15 cellular contexts compared by ENCODE assay signal in genomic region chr3:15800780-15801179, GRCh38. TPM values are rescaled to one million over a fixed set of nuclear protein-coding genes. Genes with fewer than 3 reads are reported as not detected.
A peak's percentile ranks its signal among the peaks of the same experiment; 100 is the strongest.
DNase-seq lines count a peak whose midpoint lies in the region; ATAC-seq and TF ChIP-seq lines count a peak whose summit lies in the region.
"Had no signal": no experiment of that assay in that cellular context is flagged by ENCODE, and none has a peak within 500 bp of the region (broad histone marks: within the 10 kb centered on the region; RNA-seq: fewer than 3 reads in every experiment).

No MANE protein-coding gene starts in this region.

- H3K27me3 ChIP-seq in RWPE2 (ENCODE audit: insufficient read depth, poor library complexity, severe bottlenecking), result no peaks in the 10 kb centered on the region
- H3K27me3 ChIP-seq in subcutaneous abdominal adipose tissue (ENCODE audit: control insufficient read depth in 5 of 5, insufficient read depth in 4 of 5, low read length in 5 of 5), result no peaks in the 10 kb centered on the region
- H3K27me3 ChIP-seq: cardiac muscle cell, ovary, tibial nerve had no signal

- intact Hi-C loops in activated CD4-positive, alpha-beta T cell treated with anti-CD3 and anti-CD28 coated beads, Interleukin-2, amount 10 ng/mL, durations not matched to agents 24 days and 14 days (cut with micrococcal nuclease), result no loop called here
- intact Hi-C loops in activated CD4-positive, alpha-beta T cell treated with anti-CD3 and anti-CD28 coated beads for 36 hours (cut with DNase I, micrococcal nuclease), result no loop called here

- H3K27ac ChIP-seq in RWPE2 (ENCODE audit: poor library complexity, severe bottlenecking), result peak overlapping the region; percentile 14
- H3K27ac ChIP-seq in coronary artery, result peak overlapping the region; percentile 30 to 33
- H3K27ac ChIP-seq in subcutaneous abdominal adipose tissue (ENCODE audit: low read depth, low read length), result peak overlapping the region; percentile 47
- H3K27ac ChIP-seq: cardiac muscle cell, ovary had no signal

- TF ChIP-seq CTCF in RWPE2 (IDR thresholded peaks at IDR 0.05; ENCODE audit: poor library complexity, severe bottlenecking) (no peak), coronary artery (IDR thresholded peaks at IDR 0.05) (no peak)

- H3K9me3 Mint-ChIP-seq in activated CD4-positive, alpha-beta T cell treated with anti-CD3 and anti-CD28 coated beads, Interleukin-2, amount 10 ng/mL, durations not matched to agents 24 days and 14 days, result peaks cover 6% of the 10 kb centered on the region
- no peaks in the 10 kb centered on the region for H3K9me3 Mint-ChIP-seq in activated CD4-positive, alpha-beta T cell treated with anti-CD3 and anti-CD28 coated beads for 36 hours (ENCODE audit: low read depth)

- CTCF ChIA-PET in activated CD4-positive, alpha-beta T cell treated with anti-CD3 and anti-CD28 coated beads for 36 hours (lab: Charles Lee), result interaction anchor here (0.6 to 7.1 kb wide), 5 partner anchors 10 to 549 kb away, joined by 3 to 50 read pairs (median 4); no protein-coding TSS in a partner anchor

- H3K27ac Mint-ChIP-seq in activated CD4-positive, alpha-beta T cell treated with anti-CD3 and anti-CD28 coated beads, Interleukin-2, amount 10 ng/mL, durations not matched to agents 24 days and 14 days, result peak overlapping the region; percentile 77
- no peak overlapping the region for H3K27ac Mint-ChIP-seq in activated CD4-positive, alpha-beta T cell treated with anti-CD3 and anti-CD28 coated beads for 36 hours

- H3K27me3 Mint-ChIP-seq in activated CD4-positive, alpha-beta T cell treated with anti-CD3 and anti-CD28 coated beads, Interleukin-2, amount 10 ng/mL, durations not matched to agents 24 days and 14 days, result no peaks in the 10 kb centered on the region
- H3K27me3 Mint-ChIP-seq in activated CD4-positive, alpha-beta T cell treated with anti-CD3 and anti-CD28 coated beads for 36 hours, result no peaks in the 10 kb centered on the region

- no peak for ATAC-seq in RWPE2 (ENCODE audit: low read depth)
- ATAC-seq in activated CD4-positive, alpha-beta T cell treated with anti-CD3 and anti-CD28 coated beads for 36 hours, result no peak
- ATAC-seq: activated T-cell treated with anti-CD3 and anti-CD28 coated beads, Interleukin-2, amount 50 U/mL, for 4 hours had no signal

- H3K36me3 ChIP-seq in RWPE2 (ENCODE audit: low read depth), result 0 out of 2 replicates have a peak, but pooled peaks cover 3% of the 10 kb centered on the region
- no peaks in the 10 kb centered on the region for H3K36me3 ChIP-seq in subcutaneous abdominal adipose tissue (ENCODE audit: control insufficient read depth in 5 of 5, insufficient read depth in 5 of 5, low read length in 5 of 5)
- H3K36me3 ChIP-seq: cardiac muscle cell, ovary, tibial nerve had no signal

- DNase-seq in activated CD4-positive, alpha-beta T cell treated with anti-CD3 and anti-CD28 coated beads, Interleukin-2, amount 10 ng/mL, durations not matched to agents 24 days and 14 days, result no peak
- no peak for DNase-seq in activated CD4-positive, alpha-beta T cell treated with anti-CD3 and anti-CD28 coated beads, Interleukin-2, amount 50 U/mL, for 48 hours
- DNase-seq in RWPE2 (ENCODE audit: low spot score), result no peak
- DNase-seq in coronary artery (ENCODE audit: low spot score), result no peak
- DNase-seq in HT-29 (ENCODE audit: low spot score), result no peak
- no peak for DNase-seq in HuH-7 (ENCODE audit: low spot score)
- DNase-seq in activated CD4-positive, alpha-beta T cell treated with anti-CD3 and anti-CD28 coated beads for 36 hours, result no peak
- DNase-seq: activated T-cell treated with anti-CD3 and anti-CD28 coated beads, Interleukin-2, amount 50 U/mL, for 4 hours; NCI-H1417; NCI-H446; ovary; stimulated activated CD4-positive, alpha-beta T cell treated with anti-CD3 and anti-CD28 coated beads, Interleukin-12 subunit alpha, Interleukin-12 subunit beta, amount 100 ng/mL, for 4 hours had no signal

- no peak overlapping the region for H3K4me3 Mint-ChIP-seq in activated CD4-positive, alpha-beta T cell treated with anti-CD3 and anti-CD28 coated beads, Interleukin-2, amount 10 ng/mL, durations not matched to agents 24 days and 14 days
- no peak overlapping the region for H3K4me3 Mint-ChIP-seq in activated CD4-positive, alpha-beta T cell treated with anti-CD3 and anti-CD28 coated beads for 36 hours
- H3K4me3 Mint-ChIP-seq: activated T-cell treated with anti-CD3 and anti-CD28 coated beads, Interleukin-2, amount 50 U/mL, for 4 hours had no signal

- no peak overlapping the region for H3K4me3 ChIP-seq in RWPE2 (ENCODE audit: severe bottlenecking)
- no peak overlapping the region for H3K4me3 ChIP-seq in coronary artery
- no peak overlapping the region for H3K4me3 ChIP-seq in subcutaneous abdominal adipose tissue (ENCODE audit: low read depth in 1 of 5, low read length in 5 of 5)
- H3K4me3 ChIP-seq: cardiac muscle cell, ovary, tibial nerve had no signal

- H3K36me3 Mint-ChIP-seq in activated CD4-positive, alpha-beta T cell treated with anti-CD3 and anti-CD28 coated beads, Interleukin-2, amount 10 ng/mL, durations not matched to agents 24 days and 14 days (ENCODE audit: low read depth), result peaks cover 13% of the 10 kb centered on the region
- H3K36me3 Mint-ChIP-seq in activated CD4-positive, alpha-beta T cell treated with anti-CD3 and anti-CD28 coated beads for 36 hours (ENCODE audit: low read depth), result peaks cover 7% of the 10 kb centered on the region

- POLR2A ChIA-PET in activated CD4-positive, alpha-beta T cell treated with anti-CD3 and anti-CD28 coated beads for 36 hours (lab: Charles Lee), result no interaction called here

- H3K9me3 ChIP-seq in RWPE2 (ENCODE audit: severe bottlenecking), result no peaks in the 10 kb centered on the region
- no peaks in the 10 kb centered on the region for H3K9me3 ChIP-seq in subcutaneous abdominal adipose tissue (ENCODE audit: control insufficient read depth in 5 of 5, low read length in 5 of 5)
- H3K9me3 ChIP-seq: ovary, tibial nerve had no signal

- peak overlapping the region in 1 of 5 donors; percentile 27 for H3K9ac ChIP-seq in subcutaneous abdominal adipose tissue (ENCODE audit: low read length in 5 of 5)

- peaks cover 60% of the 10 kb centered on the region for H3K4me1 ChIP-seq in RWPE2 (ENCODE audit: insufficient read depth, poor library complexity, severe bottlenecking)
- H3K4me1 ChIP-seq in subcutaneous abdominal adipose tissue (ENCODE audit: control insufficient read depth in 5 of 5, insufficient read depth in 5 of 5, low read length in 5 of 5), result peaks cover 0 to 26% (median 22%) of the 10 kb centered on the region in 5 donors

- peaks cover 63% of the 10 kb centered on the region for H3K4me1 Mint-ChIP-seq in activated CD4-positive, alpha-beta T cell treated with anti-CD3 and anti-CD28 coated beads, Interleukin-2, amount 10 ng/mL, durations not matched to agents 24 days and 14 days
- H3K4me1 Mint-ChIP-seq in activated CD4-positive, alpha-beta T cell treated with anti-CD3 and anti-CD28 coated beads for 36 hours, result peaks cover 82% of the 10 kb centered on the region

RNA-seq across cellular contexts. Expression of gene ANKRD28, which starts 3.0 kb away (rescaled TPM):
- total RNA-seq in activated CD4-positive, alpha-beta T cell treated with anti-CD3 and anti-CD28 coated beads, Interleukin-2, amount 10 ng/mL, durations not matched to agents 24 days and 14 days, result 38.1 and 38.7 TPM in 2 replicates
- 21.4 and 28.5 TPM in 2 replicates for total RNA-seq in HT-29 (2014; rRNA removed; shearing (Covaris generic))
- total RNA-seq in activated CD4-positive, alpha-beta T cell treated with anti-CD3 and anti-CD28 coated beads for 36 hours, result 10 to 100 TPM; 27.3 to 28.4 TPM
